8 cellular contexts compared by ENCODE assay signal in genomic region chr6:2764610-2765165, GRCh38. TPM values are rescaled to one million over a fixed set of nuclear protein-coding genes. Genes with fewer than 3 reads are reported as not detected.
A peak's percentile ranks its signal among the peaks of the same experiment; 100 is the strongest.
DNase-seq lines count a peak whose midpoint lies in the region; ATAC-seq and TF ChIP-seq lines count a peak whose summit lies in the region.

No MANE protein-coding gene starts in this region.

- H3K27me3 Mint-ChIP-seq in CD8-positive, alpha-beta T cell (ENCODE audit: low read depth), result no peaks in the 10 kb centered on the region

- peak overlapping the region; percentile 67 for H3K4me3 ChIP-seq in CD8-positive, alpha-beta T cell (ENCODE audit: low read depth, low read length)

- no peaks in the 10 kb centered on the region for H3K27me3 ChIP-seq in CD8-positive, alpha-beta T cell (ENCODE audit: insufficient read depth, low read length)

- H3K4me1 ChIP-seq in CD8-positive, alpha-beta T cell (ENCODE audit: insufficient read depth, low read length), result peaks cover 37% of the 10 kb centered on the region

- ATAC-seq in CD8-positive, alpha-beta T cell, result peak; percentile 27
- ATAC-seq in GM19372 (IDR thresholded peaks at IDR 0.05; ENCODE audit: low read depth, unreplicated experiment) (peak; percentile 59), HG03469 (IDR thresholded peaks at IDR 0.05; ENCODE audit: unreplicated experiment) (peak; percentile 30)
- peak; percentile 75 for ATAC-seq in stimulated activated naive CD8-positive, alpha-beta T cell treated with anti-CD3 and anti-CD28 coated beads, Interleukin-15, Interleukin-2, amounts not matched to agents 100 U/mL and 50 U/mL, for 24 hours

- H3K27ac Mint-ChIP-seq in CD8-positive, alpha-beta T cell, result peak overlapping the region; percentile 99

- intact Hi-C loops in CD8-positive, alpha-beta T cell (cut with DNase I, micrococcal nuclease), result loop anchor here (1.0 to 10.0 kb wide), 18 partner anchors 14 to 1372 kb away; partner anchors contain the start of genes BPHL (in 2 of the 2), PSMG4 (in 2 of the 2), RIPK1 (in 2 of the 2) and SERPINB1 (in 2 of the 2)

- no peaks in the 10 kb centered on the region for H3K9me3 ChIP-seq in CD8-positive, alpha-beta T cell (ENCODE audit: low read length)

- H3K4me1 Mint-ChIP-seq in CD8-positive, alpha-beta T cell (ENCODE audit: low read depth), result peaks cover 41% of the 10 kb centered on the region

- H3K9me3 Mint-ChIP-seq in CD8-positive, alpha-beta T cell, result no peaks in the 10 kb centered on the region

- DNase-seq in CD8-positive, alpha-beta T cell, result peak in 6 of 7 experiments; percentile 37 to 78 (median 54)
- DNase-seq in NOMO-1 treated with DMSO at 0.1 percent for 48 hours (lab: John Stamatoyannopoulos, UW; ENCODE audit: unreplicated experiment), result peak; percentile 74
- DNase-seq in activated T-cell treated with anti-CD3 and anti-CD28 coated beads for 1 hour (ENCODE audit: low read depth), result peak; percentile 47
- DNase-seq in erythroblast (lab: John Stamatoyannopoulos, UW), result peak; percentile 85 to 87
- DNase-seq in myocyte (ENCODE audit: low read depth), result peak; percentile 67
- DNase-seq in stimulated activated naive CD8-positive, alpha-beta T cell treated with anti-CD3 and anti-CD28 coated beads, Interleukin-15, Interleukin-2, amounts not matched to agents 100 U/mL and 50 U/mL, for 24 hours, result peak; percentile 63

- peak; percentile 80 for TF ChIP-seq POLR2A in erythroblast (IDR thresholded peaks at IDR 0.05; ENCODE audit: low read length)

- peaks cover 16% of the 10 kb centered on the region for H3K36me3 Mint-ChIP-seq in CD8-positive, alpha-beta T cell

- H3K4me3 Mint-ChIP-seq in CD8-positive, alpha-beta T cell, result peak overlapping the region; percentile 95

- POLR2A ChIA-PET in CD8-positive, alpha-beta T cell (lab: Charles Lee), result interaction anchor here (0.9 to 3.1 kb wide), 12 partner anchors 9 to 303 kb away, joined by 3 to 19 read pairs (median 6); partner anchors contain the start of genes RIPK1, SERPINB1 and SERPINB6

- CTCF ChIA-PET in CD8-positive, alpha-beta T cell (lab: Charles Lee), result interaction anchor here (1.2 to 6.8 kb wide), 4 partner anchors 8 to 147 kb away, joined by 3 to 78 read pairs (median 14); partner anchors contain the start of gene MYLK4

- H3K36me3 ChIP-seq in CD8-positive, alpha-beta T cell (ENCODE audit: insufficient read depth, low read length), result no peaks in the 10 kb centered on the region

- TF ChIP-seq CTCF in CD8-positive, alpha-beta T cell (IDR thresholded peaks at IDR 0.05), result no peak

- peak overlapping the region; percentile 97 for H3K27ac ChIP-seq in CD8-positive, alpha-beta T cell (ENCODE audit: low read depth, low read length)

RNA-seq across cellular contexts. Expression of gene WRNIP1, which starts 0.5 kb away (rescaled TPM):
- 10 to 100 TPM; 21.3 to 23.0 TPM for total RNA-seq in CD8-positive, alpha-beta T cell
- 105 and 133 TPM in 2 replicates for total RNA-seq in myocyte
- polyA plus RNA-seq in myocyte (2012), result 51.2 TPM

RNA-seq across cellular contexts. Expression of gene MYLK4, which starts 14.0 kb away (rescaled TPM):
- total RNA-seq in CD8-positive, alpha-beta T cell, result under 1 TPM; 0.61 to 0.71 TPM
- 5.6 and 9.4 TPM in 2 replicates for total RNA-seq in myocyte
- 1.1 TPM for polyA plus RNA-seq in myocyte (2012)

Comparison
In these comparisons a context has a peak if more than half of its experiments do, and no peak if none do; other contexts are left out.
1. Peak in every context shown above with its lines: DNase-seq, ATAC-seq, H3K4me3 ChIP-seq and H3K27ac ChIP-seq.